13 cellular contexts compared by ENCODE assay signal in genomic region chr12:79251356-79251755, GRCh38.
"Had no signal": no experiment of that assay in that cellular context is flagged by ENCODE, and none has a peak within 500 bp of the region (broad histone marks: within the 10 kb centered on the region; RNA-seq: fewer than 3 reads in every experiment).

No MANE protein-coding gene starts in this region.

- H3K27ac ChIP-seq: cardiac muscle cell, esophagus muscularis mucosa, right atrium auricular region had no signal

- DNase-seq: activated B cell treated with CpG ODN at 0.5 μM for 24 hours; activated CD4-positive, alpha-beta T cell treated with anti-CD3 and anti-CD28 coated beads, Interleukin-2, amount 10 ng/mL, durations not matched to agents 7 days and 5 days; activated naive CD8-positive, alpha-beta T cell treated with anti-CD3 and anti-CD28 coated beads for 36 hours; anterior cingulate cortex; foreskin melanocyte; small intestine; stimulated activated CD4-positive, alpha-beta T cell treated with anti-CD3 and anti-CD28 coated beads, Interleukin-4, amount 100 ng/mL, for 4 hours; stimulated activated CD8-positive, alpha-beta memory T cell treated with anti-CD3 and anti-CD28 coated beads, Interleukin-4, amount 100 ng/mL, for 48 hours; stimulated activated naive CD8-positive, alpha-beta T cell treated with anti-CD3 and anti-CD28 coated beads, Interleukin-15, Interleukin-2, amounts not matched to agents 100 U/mL and 50 U/mL, for 24 hours; trophoblast cell had no signal

- H3K9me3 ChIP-seq: esophagus muscularis mucosa had no signal

- H3K27me3 ChIP-seq: cardiac muscle cell, esophagus muscularis mucosa, right atrium auricular region had no signal

- H3K36me3 ChIP-seq: cardiac muscle cell, esophagus muscularis mucosa, right atrium auricular region had no signal

- H3K4me1 ChIP-seq: esophagus muscularis mucosa, right atrium auricular region had no signal

- ATAC-seq: stimulated activated naive CD8-positive, alpha-beta T cell treated with anti-CD3 and anti-CD28 coated beads, Interleukin-15, Interleukin-2, amounts not matched to agents 100 U/mL and 50 U/mL, for 24 hours had no signal

- H3K4me3 ChIP-seq: cardiac muscle cell, esophagus muscularis mucosa, right atrium auricular region had no signal
